ENCODE assay signal across 1 cellular context in genomic region chr10:99521474-99522077, GRCh38.
TF ChIP-seq lines count a peak whose summit lies in the region.

No MANE protein-coding gene starts in this region.

TF ChIP-seq in HepG2, 621 proteins besides CTCF, POLR2A, EP300 and RAD21 (continues in another document):
- TF ChIP-seq STAT5B (CRISPR knock-in tag; IDR thresholded peaks at IDR 0.05) (no peak), SP1 (IDR thresholded peaks at IDR 0.05) (no peak), SP1 (CRISPR knock-in tag; IDR thresholded peaks at IDR 0.05) (no peak), ZNF232 (CRISPR knock-in tag; IDR thresholded peaks at IDR 0.05; ENCODE audit: borderline replicate concordance) (no peak), BCL6 (CRISPR knock-in tag; IDR thresholded peaks at IDR 0.05) (0 out of 2 replicates have a peak, but pooled peaks have one; percentile 8), ZNF770 (CRISPR knock-in tag; IDR thresholded peaks at IDR 0.05) (peak; percentile 54; the same call in 1 of the 2 replicates), HOXA3 (CRISPR knock-in tag; IDR thresholded peaks at IDR 0.05) (peak; percentile 8; the same call in 1 of the 2 replicates), POLR2G (IDR thresholded peaks at IDR 0.05; ENCODE audit: low read depth, low read length) (no peak), HNF1B (CRISPR knock-in tag; IDR thresholded peaks at IDR 0.05) (no peak), YEATS4 (CRISPR knock-in tag; IDR thresholded peaks at IDR 0.05; ENCODE audit: borderline replicate concordance) (no peak), ZNF543 (CRISPR knock-in tag; IDR thresholded peaks at IDR 0.05) (no peak), PHF21A (CRISPR knock-in tag; IDR thresholded peaks at IDR 0.05) (peak; percentile 38; the same call in 1 of the 2 replicates), MLLT10 (CRISPR knock-in tag; IDR thresholded peaks at IDR 0.05) (no peak), FOXP4 (CRISPR knock-in tag; IDR thresholded peaks at IDR 0.05) (peak; percentile 39; the same call in 1 of the 2 replicates), NR2F6 (IDR thresholded peaks at IDR 0.05) (peak; percentile 15; the same call in 1 of the 2 replicates), NR2F6 (CRISPR knock-in tag; IDR thresholded peaks at IDR 0.05) (0 out of 2 replicates have a peak, but pooled peaks have one; percentile 7), PAXIP1 (CRISPR knock-in tag; conservative IDR thresholded peaks at IDR 0.05) (0 out of 2 replicates have a peak, but pooled peaks have one; percentile 12), ARID5B (CRISPR knock-in tag; IDR thresholded peaks at IDR 0.05) (peak; percentile 18; the same call in 1 of the 2 replicates), ZNF501 (CRISPR knock-in tag; IDR thresholded peaks at IDR 0.05) (no peak), PRDM10 (CRISPR knock-in tag; IDR thresholded peaks at IDR 0.05; ENCODE audit: low read depth) (peak; percentile 61; the same call in 1 of the 2 replicates), ZNF280D (CRISPR knock-in tag; IDR thresholded peaks at IDR 0.05) (0 out of 2 replicates have a peak, but pooled peaks have one; percentile 14), HNRNPLL (IDR thresholded peaks at IDR 0.05; ENCODE audit: low read depth, low read length, poor library complexity, severe bottlenecking) (peak; percentile 97), MED1 (CRISPR knock-in tag; IDR thresholded peaks at IDR 0.05) (no peak), ZNF687 (CRISPR knock-in tag; IDR thresholded peaks at IDR 0.05) (peak; percentile 25; the same call in 1 of the 2 replicates), ZNF782 (CRISPR knock-in tag; IDR thresholded peaks at IDR 0.05; ENCODE audit: borderline replicate concordance) (no peak), ZNF580 (CRISPR knock-in tag; IDR thresholded peaks at IDR 0.05; ENCODE audit: borderline replicate concordance, low read depth) (no peak), ZNF557 (CRISPR knock-in tag; IDR thresholded peaks at IDR 0.05) (no peak), SAP130 (CRISPR knock-in tag; IDR thresholded peaks at IDR 0.05; ENCODE audit: low read depth) (peak; percentile 4; the same call in 1 of the 2 replicates)
